Comparison of ENCODE assay signal across 8 cellular contexts in the genomic region with DNA sequence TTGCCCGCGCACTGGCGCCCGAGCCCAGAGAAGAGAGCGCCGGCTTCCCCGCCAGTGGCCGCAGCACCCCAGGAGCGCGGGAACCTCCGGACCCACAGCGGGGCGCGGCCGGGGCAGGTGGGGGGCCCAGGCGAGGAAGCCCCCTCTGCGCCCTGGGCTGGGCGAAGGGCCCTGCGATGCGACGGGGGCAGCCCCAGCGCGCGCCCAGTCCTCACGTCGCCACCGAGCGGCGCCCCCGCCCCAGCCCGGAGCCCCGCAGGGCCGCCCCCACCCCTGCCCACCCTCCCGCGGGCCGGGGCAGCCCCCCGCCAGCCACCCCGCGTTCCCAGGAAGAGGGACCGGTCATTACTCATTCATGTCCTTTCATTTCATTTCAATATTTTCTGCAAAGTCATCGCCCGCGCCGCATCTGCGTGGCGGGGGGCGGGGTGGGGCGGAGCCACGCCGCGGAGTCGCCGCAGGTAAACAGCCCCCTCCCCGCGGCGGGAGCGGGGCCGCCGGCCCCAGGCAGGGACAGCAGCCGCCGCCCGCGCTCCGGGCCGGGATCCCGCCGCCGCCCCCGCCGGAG. TPM values are rescaled to one million over a fixed set of nuclear protein-coding genes. Genes with fewer than 3 reads are reported as not detected.
DNase-seq lines count a peak whose midpoint lies in the region; ATAC-seq and TF ChIP-seq lines count a peak whose summit lies in the region.

No MANE protein-coding gene starts in this region.

- H3K36me3 ChIP-seq in RWPE2 (ENCODE audit: low read depth) (no peaks in the 10 kb centered on the region), brain microvascular endothelial cell (replicated peaks) (no peaks in the 10 kb centered on the region)

- peak overlapping the region; percentile 79 for H3K4me3 Mint-ChIP-seq in natural killer cell treated with Interleukin-12 subunit alpha and Interleukin-12 subunit beta and Interleukin-15 and Interleukin-18, amount 100 ng/mL, for 72 hours

- H3K4me3 ChIP-seq in RWPE2 (ENCODE audit: severe bottlenecking) (peak overlapping the region; percentile 48), brain microvascular endothelial cell (ENCODE audit: low read depth, low read length) (peak overlapping the region; percentile 39)

- no peaks in the 10 kb centered on the region for H3K36me3 Mint-ChIP-seq in natural killer cell treated with Interleukin-12 subunit alpha and Interleukin-12 subunit beta and Interleukin-15 and Interleukin-18, amount 100 ng/mL, for 72 hours

- H3K4me1 ChIP-seq in RWPE2 (ENCODE audit: insufficient read depth, poor library complexity, severe bottlenecking) = no peaks in the 10 kb centered on the region

- no peaks in the 10 kb centered on the region for H3K9me3 ChIP-seq in RWPE2 (ENCODE audit: severe bottlenecking)

- H3K27ac Mint-ChIP-seq in natural killer cell treated with Interleukin-12 subunit alpha and Interleukin-12 subunit beta and Interleukin-15 and Interleukin-18, amount 100 ng/mL, for 72 hours = peak overlapping the region in 1 of 2 donors; percentile 62

- ATAC-seq in RWPE2 (ENCODE audit: low read depth) (no peak), GM18505 (IDR thresholded peaks at IDR 0.05; ENCODE audit: unreplicated experiment) (no peak)
- peak; percentile 78 to 91 for ATAC-seq in natural killer cell treated with Interleukin-12 subunit alpha and Interleukin-12 subunit beta and Interleukin-15 and Interleukin-18, amount 100 ng/mL, for 72 hours

- H3K4me1 Mint-ChIP-seq in natural killer cell treated with Interleukin-12 subunit alpha and Interleukin-12 subunit beta and Interleukin-15 and Interleukin-18, amount 100 ng/mL, for 72 hours (ENCODE audit: low read depth in 2 of 2) = peaks cover 0 to 13% of the 10 kb centered on the region in 2 donors

- in situ Hi-C loops in brain microvascular endothelial cell (cut with HindIII; ENCODE audit: low pct_ligation_motif_present, low sequenced_read_pairs) = no loop called here

- H3K27ac ChIP-seq in RWPE2 (ENCODE audit: poor library complexity, severe bottlenecking) (no peak overlapping the region), brain microvascular endothelial cell (no peak overlapping the region)

- H3K27me3 ChIP-seq in RWPE2 (ENCODE audit: insufficient read depth, poor library complexity, severe bottlenecking) = peaks cover 7% of the 10 kb centered on the region
- no peaks in the 10 kb centered on the region for H3K27me3 ChIP-seq in brain microvascular endothelial cell (replicated peaks)

- TF ChIP-seq POLR2A in GM18505 (IDR thresholded peaks at IDR 0.05; ENCODE audit: borderline replicate concordance, extremely low read depth, insufficient read depth, insufficient read length) = no peak

- DNase-seq in DMS53 (lab: John Stamatoyannopoulos, UW) = peak; percentile 66
- DNase-seq in DMS53 treated with DMSO at 0.1 percent for 48 hours (lab: John Stamatoyannopoulos, UW; ENCODE audit: unreplicated experiment) = no peak
- DNase-seq in RWPE2 (ENCODE audit: low spot score) = no peak
- DNase-seq in brain microvascular endothelial cell = no peak
- no peak for DNase-seq in natural killer cell treated with Interleukin-12 subunit alpha and Interleukin-12 subunit beta and Interleukin-15 and Interleukin-18, amount 100 ng/mL, for 72 hours (ENCODE audit: low spot score)
- DNase-seq in epidermal melanocyte (ENCODE audit: insufficient read length, low spot score) = no peak
- DNase-seq in AML-193 (lab: John Stamatoyannopoulos, UW) = no peak

- peaks cover 18 to 25% of the 10 kb centered on the region in 2 donors for H3K27me3 Mint-ChIP-seq in natural killer cell treated with Interleukin-12 subunit alpha and Interleukin-12 subunit beta and Interleukin-15 and Interleukin-18, amount 100 ng/mL, for 72 hours

- H3K9me3 Mint-ChIP-seq in natural killer cell treated with Interleukin-12 subunit alpha and Interleukin-12 subunit beta and Interleukin-15 and Interleukin-18, amount 100 ng/mL, for 72 hours = no peaks in the 10 kb centered on the region

- TF ChIP-seq CTCF in RWPE2 (IDR thresholded peaks at IDR 0.05; ENCODE audit: poor library complexity, severe bottlenecking) = no peak
- no peak for TF ChIP-seq CTCF in brain microvascular endothelial cell (IDR thresholded peaks at IDR 0.05; ENCODE audit: low read depth, low read length, missing control alignments)

RNA-seq across cellular contexts. Expression of a gene that starts 0.7 kb away (rescaled TPM):
- total RNA-seq in natural killer cell treated with Interleukin-12 subunit alpha and Interleukin-12 subunit beta and Interleukin-15 and Interleukin-18, amount 100 ng/mL, for 72 hours = 1 to 10 TPM; 3.0 to 3.5 TPM

RNA-seq across cellular contexts. Expression of a gene that starts 15.9 kb away (rescaled TPM):
- 100 to 1,000 TPM in 1 of 2 donors, 10 to 100 TPM in 1; 71.0 to 139 TPM for total RNA-seq in natural killer cell treated with Interleukin-12 subunit alpha and Interleukin-12 subunit beta and Interleukin-15 and Interleukin-18, amount 100 ng/mL, for 72 hours

RNA-seq across cellular contexts. Expression of a gene that starts 31.0 kb away (rescaled TPM):
- 10 to 100 TPM; 23.4 to 43.3 TPM for total RNA-seq in natural killer cell treated with Interleukin-12 subunit alpha and Interleukin-12 subunit beta and Interleukin-15 and Interleukin-18, amount 100 ng/mL, for 72 hours

Comparison
In these comparisons a context has a peak if more than half of its experiments do, and no peak if none do; other contexts are left out.
1. ATAC-seq: peak in natural killer cell treated with Interleukin-12 subunit alpha and Interleukin-12 subunit beta and Interleukin-15 and Interleukin-18, amount 100 ng/mL, for 72 hours (2 of 2); none in RWPE2 (single experiment) and GM18505 (single experiment).